In genomic region chr12:62407587-62407986, GRCh38 we compare ENCODE assay signal across 18 cellular contexts. TPM values are rescaled to one million over a fixed set of nuclear protein-coding genes. Genes with fewer than 3 reads are reported as not detected.
A peak's percentile ranks its signal among the peaks of the same experiment; 100 is the strongest.
DNase-seq lines count a peak whose midpoint lies in the region; ATAC-seq and TF ChIP-seq lines count a peak whose summit lies in the region.
"Had no signal": no experiment of that assay in that cellular context is flagged by ENCODE, and none has a peak within 500 bp of the region (broad histone marks: within the 10 kb centered on the region; RNA-seq: fewer than 3 reads in every experiment).

No MANE protein-coding gene starts in this region.

- peak overlapping the region; percentile 35 for H3K27ac Mint-ChIP-seq in activated CD8-positive, alpha-beta T cell treated with anti-CD3 and anti-CD28 coated beads for 36 hours
- no peak overlapping the region for H3K27ac Mint-ChIP-seq in activated CD8-positive, alpha-beta T cell treated with anti-CD3 and anti-CD28 coated beads, Interleukin-2, amount 10 ng/mL, durations not matched to agents 7 days and 5 days
- H3K27ac Mint-ChIP-seq in CD4-positive, CD25-positive, alpha-beta regulatory T cell, result peak overlapping the region; percentile 15 to 21 (median 15)
- H3K27ac Mint-ChIP-seq in dendritic cell treated with granulocyte-macrophage colony-stimulating factor and Interleukin-4, amounts not matched to agents 40 ng/mL and 50 ng/mL, for 4 days, result peak overlapping the region; percentile 26
- H3K27ac Mint-ChIP-seq: B cell, GM23338, H9 had no signal

- DNase-seq in activated CD8-positive, alpha-beta T cell treated with anti-CD3 and anti-CD28 coated beads for 36 hours, result no peak
- DNase-seq in activated CD8-positive, alpha-beta T cell treated with anti-CD3 and anti-CD28 coated beads, Interleukin-2, amount 10 ng/mL, durations not matched to agents 7 days and 5 days, result no peak
- DNase-seq in CD4-positive, CD25-positive, alpha-beta regulatory T cell, result no peak
- DNase-seq in superior temporal gyrus (ENCODE audit: extremely low spot score) (no peak), GM10248 (ENCODE audit: extremely low spot score) (no peak), spleen (no peak)
- DNase-seq: ACHN; C1 segment of cervical spinal cord; CD4-positive, alpha-beta memory T cell; COR-L47; DMS153; DMS79 treated with DMSO at 0.1 percent for 48 hours; EL; H9 had no signal

- CTCF ChIA-PET in activated CD8-positive, alpha-beta T cell treated with anti-CD3 and anti-CD28 coated beads for 36 hours (lab: Charles Lee), result interaction anchor here (1.0 to 1.1 kb wide), 2 partner anchors 27 to 30 kb away, joined by 4 read pairs; no protein-coding TSS in a partner anchor
- CTCF ChIA-PET in activated CD8-positive, alpha-beta T cell treated with anti-CD3 and anti-CD28 coated beads, Interleukin-2, amount 10 ng/mL, durations not matched to agents 7 days and 5 days (lab: Charles Lee), result interaction anchor here (2.9 kb wide), 1 partner anchor 28 kb away, joined by 11 read pairs; no protein-coding TSS in a partner anchor
- CTCF ChIA-PET in GM10248 (lab: Yijun Ruan, JAX), result interaction anchor here (0.7 to 1.5 kb wide), 9 partner anchors 9 to 391 kb away, joined by 3 to 8 read pairs (median 3); no protein-coding TSS in a partner anchor

- H3K27me3 Mint-ChIP-seq in activated CD8-positive, alpha-beta T cell treated with anti-CD3 and anti-CD28 coated beads for 36 hours, result no peaks in the 10 kb centered on the region
- no peaks in the 10 kb centered on the region for H3K27me3 Mint-ChIP-seq in activated CD8-positive, alpha-beta T cell treated with anti-CD3 and anti-CD28 coated beads, Interleukin-2, amount 10 ng/mL, durations not matched to agents 7 days and 5 days (ENCODE audit: low read depth)
- H3K27me3 Mint-ChIP-seq in CD4-positive, CD25-positive, alpha-beta regulatory T cell, result no peaks in the 10 kb centered on the region
- H3K27me3 Mint-ChIP-seq in dendritic cell treated with granulocyte-macrophage colony-stimulating factor and Interleukin-4, amounts not matched to agents 40 ng/mL and 50 ng/mL, for 4 days, result no peaks in the 10 kb centered on the region
- H3K27me3 Mint-ChIP-seq: B cell; CD4-positive, alpha-beta memory T cell had no signal

- no peak overlapping the region for H3K27ac ChIP-seq in CD4-positive, CD25-positive, alpha-beta regulatory T cell (ENCODE audit: insufficient read depth, low read length, poor library complexity, severe bottlenecking)
- H3K27ac ChIP-seq in liver (ENCODE audit: low read depth in 1 of 2, low read length in 2 of 2) (no peak overlapping the region), spleen (no peak overlapping the region)

- H3K36me3 ChIP-seq in CD4-positive, CD25-positive, alpha-beta regulatory T cell (ENCODE audit: control insufficient read depth, insufficient read depth, low read length), result peaks cover 49% of the 10 kb centered on the region
- H3K36me3 ChIP-seq in liver (ENCODE audit: control insufficient read depth in 4 of 4, insufficient read depth in 3 of 4, low read depth in 1 of 4, low read length in 3 of 4) (peaks cover 0 to 22% (median 17%) of the 10 kb centered on the region in 4 donors), spleen (peaks cover 0 to 60% (median 22%) of the 10 kb centered on the region in 6 donors)

- no peak for TF ChIP-seq CTCF in activated CD8-positive, alpha-beta T cell treated with anti-CD3 and anti-CD28 coated beads for 36 hours (IDR thresholded peaks at IDR 0.05)
- TF ChIP-seq CTCF in liver (IDR thresholded peaks at IDR 0.05; ENCODE audit: low read depth, low read length, missing input control), result no peak
- no peak for TF ChIP-seq CTCF in GM10248 (IDR thresholded peaks at IDR 0.05; ENCODE audit: control extremely low read depth, extremely low read depth, low read depth, missing control alignments)
- TF ChIP-seq CTCF in spleen (IDR thresholded peaks at IDR 0.05 in 8 of 11, conservative IDR thresholded peaks at IDR 0.05 in 3 of 11), result no peak

- 36% methylated on average over 1 of the region's 1 CpG for WGBS in liver
- WGBS in spleen, 5 donors, result 51 to 79% (median 70%) methylated on average over 1 of the region's 1 CpG

- peaks cover 15% of the 10 kb centered on the region for H3K4me1 Mint-ChIP-seq in activated CD8-positive, alpha-beta T cell treated with anti-CD3 and anti-CD28 coated beads for 36 hours (ENCODE audit: low read depth)
- H3K4me1 Mint-ChIP-seq in activated CD8-positive, alpha-beta T cell treated with anti-CD3 and anti-CD28 coated beads, Interleukin-2, amount 10 ng/mL, durations not matched to agents 7 days and 5 days (ENCODE audit: low read depth), result no peaks in the 10 kb centered on the region
- H3K4me1 Mint-ChIP-seq in CD4-positive, CD25-positive, alpha-beta regulatory T cell, result peaks cover 3 to 20% (median 13%) of the 10 kb centered on the region in 4 donors
- H3K4me1 Mint-ChIP-seq in dendritic cell treated with granulocyte-macrophage colony-stimulating factor and Interleukin-4, amounts not matched to agents 40 ng/mL and 50 ng/mL, for 4 days (ENCODE audit: low read depth), result peaks cover 9% of the 10 kb centered on the region
- H3K4me1 Mint-ChIP-seq: B cell, GM23338, H9 had no signal

- ATAC-seq in activated CD8-positive, alpha-beta T cell treated with anti-CD3 and anti-CD28 coated beads for 36 hours, result no peak
- no peak for ATAC-seq in activated CD8-positive, alpha-beta T cell treated with anti-CD3 and anti-CD28 coated beads, Interleukin-2, amount 10 ng/mL, durations not matched to agents 7 days and 5 days
- ATAC-seq in CD4-positive, CD25-positive, alpha-beta regulatory T cell (ENCODE audit: low read depth in 2 of 2), result no peak
- ATAC-seq: GM23338 had no signal

- no peak overlapping the region for H3K4me3 Mint-ChIP-seq in activated CD8-positive, alpha-beta T cell treated with anti-CD3 and anti-CD28 coated beads for 36 hours
- no peak overlapping the region for H3K4me3 Mint-ChIP-seq in activated CD8-positive, alpha-beta T cell treated with anti-CD3 and anti-CD28 coated beads, Interleukin-2, amount 10 ng/mL, durations not matched to agents 7 days and 5 days
- H3K4me3 Mint-ChIP-seq in CD4-positive, CD25-positive, alpha-beta regulatory T cell, result no peak overlapping the region
- H3K4me3 Mint-ChIP-seq in dendritic cell treated with granulocyte-macrophage colony-stimulating factor and Interleukin-4, amounts not matched to agents 40 ng/mL and 50 ng/mL, for 4 days, result no peak overlapping the region
- H3K4me3 Mint-ChIP-seq: B cell, GM23338, H9 had no signal

- TF ChIP-seq POLR2A in spleen (IDR thresholded peaks at IDR 0.05), result no peak

- intact Hi-C loops in activated CD8-positive, alpha-beta T cell treated with anti-CD3 and anti-CD28 coated beads for 36 hours (cut with micrococcal nuclease), result no loop called here
- intact Hi-C loops in dendritic cell treated with granulocyte-macrophage colony-stimulating factor and Interleukin-4, amounts not matched to agents 40 ng/mL and 50 ng/mL, for 4 days (cut with micrococcal nuclease), result no loop called here
- intact Hi-C loops in spleen (cut with DNase I; ENCODE audit: low total_unique reads), result no loop called here

- no peak overlapping the region for H3K4me3 ChIP-seq in CD4-positive, CD25-positive, alpha-beta regulatory T cell (ENCODE audit: low read depth, low read length)
- H3K4me3 ChIP-seq in liver (ENCODE audit: low read depth in 1 of 3, low read length in 3 of 3) (no peak overlapping the region), spleen (no peak overlapping the region)
- H3K4me3 ChIP-seq: GM23338 had no signal

- TF ChIP-seq RAD21 in liver (IDR thresholded peaks at IDR 0.05), result no peak

- H3K9ac ChIP-seq in liver (ENCODE audit: low read depth in 1 of 2, low read length in 2 of 2), result no peak overlapping the region

- H3K27me3 ChIP-seq in CD4-positive, CD25-positive, alpha-beta regulatory T cell (ENCODE audit: control insufficient read depth, insufficient read depth, low read length), result no peaks in the 10 kb centered on the region
- H3K27me3 ChIP-seq in liver (ENCODE audit: control insufficient read depth in 4 of 4, insufficient read depth in 4 of 4, low read length in 3 of 4) (no peaks in the 10 kb centered on the region), spleen (replicated peaks in 1 of 7) (no peaks in the 10 kb centered on the region)

- H3K9me3 Mint-ChIP-seq in activated CD8-positive, alpha-beta T cell treated with anti-CD3 and anti-CD28 coated beads for 36 hours, result no peaks in the 10 kb centered on the region
- H3K9me3 Mint-ChIP-seq in activated CD8-positive, alpha-beta T cell treated with anti-CD3 and anti-CD28 coated beads, Interleukin-2, amount 10 ng/mL, durations not matched to agents 7 days and 5 days (ENCODE audit: insufficient read depth), result no peaks in the 10 kb centered on the region
- H3K9me3 Mint-ChIP-seq in CD4-positive, CD25-positive, alpha-beta regulatory T cell, result no peaks in the 10 kb centered on the region
- H3K9me3 Mint-ChIP-seq in dendritic cell treated with granulocyte-macrophage colony-stimulating factor and Interleukin-4, amounts not matched to agents 40 ng/mL and 50 ng/mL, for 4 days, result no peaks in the 10 kb centered on the region
- H3K9me3 Mint-ChIP-seq: CD4-positive, alpha-beta memory T cell; GM23338; H9 had no signal

- H3K36me3 Mint-ChIP-seq in activated CD8-positive, alpha-beta T cell treated with anti-CD3 and anti-CD28 coated beads for 36 hours (ENCODE audit: low read depth), result peaks cover 36% of the 10 kb centered on the region
- peaks cover 57% of the 10 kb centered on the region for H3K36me3 Mint-ChIP-seq in activated CD8-positive, alpha-beta T cell treated with anti-CD3 and anti-CD28 coated beads, Interleukin-2, amount 10 ng/mL, durations not matched to agents 7 days and 5 days (ENCODE audit: low read depth)
- peaks cover 26% of the 10 kb centered on the region for H3K36me3 Mint-ChIP-seq in CD4-positive, CD25-positive, alpha-beta regulatory T cell
- H3K36me3 Mint-ChIP-seq in dendritic cell treated with granulocyte-macrophage colony-stimulating factor and Interleukin-4, amounts not matched to agents 40 ng/mL and 50 ng/mL, for 4 days (ENCODE audit: low read depth), result peaks cover 44% of the 10 kb centered on the region

- no peaks in the 10 kb centered on the region for H3K9me3 ChIP-seq in CD4-positive, CD25-positive, alpha-beta regulatory T cell (ENCODE audit: control insufficient read depth in 2 of 2, low read length in 2 of 2)
- H3K9me3 ChIP-seq in liver (ENCODE audit: control insufficient read depth in 4 of 4, low read length in 3 of 4), result no peaks in the 10 kb centered on the region
- H3K9me3 ChIP-seq in spleen, result no peaks in the 10 kb centered on the region

- H3K4me1 ChIP-seq in CD4-positive, CD25-positive, alpha-beta regulatory T cell (ENCODE audit: control insufficient read depth, insufficient read depth, low read length, poor library complexity, severe bottlenecking), result no peaks in the 10 kb centered on the region
- peaks cover 0 to 7% (median 2%) of the 10 kb centered on the region in 4 donors for H3K4me1 ChIP-seq in liver (ENCODE audit: control insufficient read depth in 4 of 4, insufficient read depth in 4 of 4, low read length in 3 of 4)
- H3K4me1 ChIP-seq in spleen, result no peaks in the 10 kb centered on the region

- POLR2A ChIA-PET in activated CD8-positive, alpha-beta T cell treated with anti-CD3 and anti-CD28 coated beads for 36 hours (lab: Charles Lee), result no interaction called here
- POLR2A ChIA-PET in activated CD8-positive, alpha-beta T cell treated with anti-CD3 and anti-CD28 coated beads, Interleukin-2, amount 10 ng/mL, durations not matched to agents 7 days and 5 days (lab: Charles Lee), result no interaction called here
- POLR2A ChIA-PET in GM10248 (lab: Yijun Ruan, JAX), result no interaction called here

RNA-seq across cellular contexts. Expression of gene MON2, which starts 59.0 kb away (rescaled TPM):
- 10 to 100 TPM; 25.5 to 29.0 TPM for total RNA-seq in activated CD8-positive, alpha-beta T cell treated with anti-CD3 and anti-CD28 coated beads for 36 hours
- total RNA-seq in activated CD8-positive, alpha-beta T cell treated with anti-CD3 and anti-CD28 coated beads, Interleukin-2, amount 10 ng/mL, durations not matched to agents 7 days and 5 days, result 10 to 100 TPM; 40.0 to 46.6 TPM
- 70.1 TPM for total RNA-seq in CD4-positive, CD25-positive, alpha-beta regulatory T cell
- polyA plus RNA-seq in CD4-positive, CD25-positive, alpha-beta regulatory T cell, result 10 to 100 TPM; 14.4 to 17.4 (median 15.6) TPM
- total RNA-seq in liver, result 10 to 100 TPM; 31.1 to 69.9 TPM
- polyA plus RNA-seq in liver, result 10 to 100 TPM in 1 of 2 donors, 1 to 10 TPM in 1; 7.5 to 20.5 TPM
- 100 to 1,000 TPM in 3 of 7 donors, 10 to 100 TPM in 4; 70.4 to 181 (median 95.3) TPM for total RNA-seq in spleen
- 10 to 100 TPM; 10.8 to 14.2 (median 12.5) TPM for polyA plus RNA-seq in spleen
